In the genomic region with DNA sequence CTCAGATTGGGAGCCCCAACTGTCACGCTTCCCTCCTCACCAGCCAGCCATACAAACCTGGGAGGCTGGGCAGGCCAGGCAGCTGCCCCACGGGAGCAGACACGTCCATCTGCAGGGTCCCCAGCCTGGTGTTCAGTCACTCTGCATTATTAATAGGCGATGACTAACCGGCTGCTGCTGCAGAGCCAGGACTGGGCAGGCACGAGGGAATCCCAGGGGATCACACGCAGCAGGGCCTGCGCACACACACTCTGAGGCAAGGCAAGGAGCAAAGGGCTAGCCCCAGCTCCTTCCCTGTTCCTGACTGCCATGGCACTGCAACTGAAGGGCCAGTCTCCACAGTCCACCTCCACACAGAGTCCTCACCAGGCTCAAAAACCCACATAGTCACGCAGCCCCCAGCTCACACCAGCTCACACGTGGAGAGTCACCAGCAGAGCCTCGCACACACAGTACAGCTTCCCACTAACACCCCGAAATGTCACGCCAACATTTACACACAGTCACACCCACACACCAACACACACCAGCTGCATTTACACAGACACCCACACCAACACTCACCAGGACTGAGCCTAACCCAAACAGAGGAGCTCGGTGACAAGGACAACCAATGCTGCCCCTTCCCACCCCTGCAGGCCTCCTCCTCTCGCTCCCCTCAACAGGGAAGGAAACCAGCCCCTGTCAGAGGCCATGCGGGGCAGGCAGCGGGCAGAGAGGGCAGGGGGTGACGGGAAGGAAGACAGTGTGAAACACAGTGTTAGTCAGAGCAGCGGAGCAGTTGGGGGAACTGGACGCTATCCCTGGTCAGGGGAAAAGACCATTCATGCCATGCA, we compare ENCODE assay signal across 9 cellular contexts. TPM values are rescaled to one million over a fixed set of nuclear protein-coding genes. Genes with fewer than 3 reads are reported as not detected.
DNase-seq lines count a peak whose midpoint lies in the region; FAIRE-seq and TF ChIP-seq lines count a peak whose summit lies in the region.
"Had no signal": no experiment of that assay in that cellular context is flagged by ENCODE, and none has a peak within 500 bp of the region (broad histone marks: within the 10 kb centered on the region; RNA-seq: fewer than 3 reads in every experiment).

No MANE protein-coding gene starts in this region.

- TF ChIP-seq POLR2A in H54 (IDR thresholded peaks at IDR 0.05; ENCODE audit: low read depth, low read length) = no peak
- TF ChIP-seq POLR2A in testis (IDR thresholded peaks at IDR 0.05) = no peak

- 63 to 78% methylated on average over 16 to 20 of the region's 20 CpGs for WGBS in testis, 2 donors

- H3K27me3 ChIP-seq in right atrium auricular region (no peaks in the 10 kb centered on the region), testis (no peaks in the 10 kb centered on the region)

- H3K27ac ChIP-seq in right atrium auricular region = peak overlapping the region; percentile 19 to 35
- no peak overlapping the region for H3K27ac ChIP-seq in testis

- H3K36me3 Mint-ChIP-seq in mesothelial cell of epicardium = no peaks in the 10 kb centered on the region

- no peaks in the 10 kb centered on the region for H3K9me3 ChIP-seq in right atrium auricular region
- no peaks in the 10 kb centered on the region for H3K9me3 ChIP-seq in testis

- DNase-seq in H54 (ENCODE audit: insufficient read length, low spot score) = peak; percentile 69
- DNase-seq in T1000 (lab: John Stamatoyannopoulos, UW) = peak; percentile 78
- DNase-seq in right atrium auricular region (ENCODE audit: low spot score) = peak; percentile 86
- peak; percentile 73 for DNase-seq in testis
- DNase-seq in mesothelial cell of epicardium (ENCODE audit: low spot score in 2 of 2, unreplicated experiment in 2 of 2) = no peak
- DNase-seq in SHP77 (lab: John Stamatoyannopoulos, UW) = no peak
- no peak for DNase-seq in NOMO-1 treated with dmso at 0.1 percent for 144 hours (lab: John Stamatoyannopoulos, UW; ENCODE audit: unreplicated experiment)
- DNase-seq in HuH-7.5 (ENCODE audit: low spot score) = no peak

- no peak overlapping the region for H3K27ac Mint-ChIP-seq in mesothelial cell of epicardium

- H3K4me1 ChIP-seq in right atrium auricular region = peaks cover 0 to 15% of the 10 kb centered on the region in 2 donors
- H3K4me1 ChIP-seq in testis = peaks cover 18% of the 10 kb centered on the region

- intact Hi-C loops in testis (cut with DNase I; ENCODE audit: low total_unique reads) = no loop called here

- no peaks in the 10 kb centered on the region for H3K4me1 Mint-ChIP-seq in mesothelial cell of epicardium

- H3K4me3 Mint-ChIP-seq in mesothelial cell of epicardium = no peak overlapping the region

- no peak for TF ChIP-seq CTCF in right atrium auricular region (IDR thresholded peaks at IDR 0.05)
- no peak for TF ChIP-seq CTCF in testis (IDR thresholded peaks at IDR 0.05)
- TF ChIP-seq CTCF in mesothelial cell of epicardium (IDR thresholded peaks at IDR 0.05; ENCODE audit: unreplicated experiment) = no peak

- peaks cover 92% of the 10 kb centered on the region for H3K27me3 Mint-ChIP-seq in mesothelial cell of epicardium (ENCODE audit: low read depth)

- H3K4me3 ChIP-seq in right atrium auricular region (no peak overlapping the region), testis (no peak overlapping the region)

- H3K9me3 Mint-ChIP-seq in mesothelial cell of epicardium = no peaks in the 10 kb centered on the region

- FAIRE-seq in H54 (lab: Jason Lieb, UNC) = no peak
- FAIRE-seq: islet of Langerhans had no signal

- H3K36me3 ChIP-seq in right atrium auricular region (no peaks in the 10 kb centered on the region), testis (ENCODE audit: low read depth, missing control alignments) (no peaks in the 10 kb centered on the region)

RNA-seq across cellular contexts. Expression of gene NRXN2, which starts 47.4 kb away (rescaled TPM):
- total RNA-seq in right atrium auricular region (1 to 10 TPM in 1 of 2 donors, under 1 TPM in 1; 0.85 to 1.4 TPM), testis (10 to 100 TPM; 32.6 to 40.1 TPM), mesothelial cell of epicardium (9.8 to 14.0 TPM (median 12.0 TPM) in 3 replicates)
- 46.8 TPM for polyA plus RNA-seq in testis (ENCODE audit: insufficient read depth, low read depth, low replicate concordance)

Comparison
In these comparisons a context has a peak if more than half of its experiments do, and no peak if none do; other contexts are left out.
1. DNase-seq: peak in H54 (single experiment), T1000 (single experiment), right atrium auricular region (single experiment) and testis (single experiment); none in mesothelial cell of epicardium (0 of 2), SHP77 (0 of 2), NOMO-1 treated with dmso at 0.1 percent for 144 hours (single experiment) and HuH-7.5 (single experiment).
2. H3K27ac ChIP-seq: peak in right atrium auricular region (2 of 2); none in testis (0 of 2).